Comparison of ENCODE assay signal across 1 cellular context in genomic region chr14:24271134-24271833, GRCh38.
TF ChIP-seq lines count a peak whose summit lies in the region.

TSS of gene RABGGTA (minus strand) at chr14:24271597. CDS start at chr14:24271115, 482 bp downstream.

TF ChIP-seq in HepG2, 621 proteins besides CTCF, POLR2A, EP300 and RAD21 (continued from another document and continues in another):
- peak; percentile 100 for TF ChIP-seq BCL3 (CRISPR knock-in tag; IDR thresholded peaks at IDR 0.05)
- TF ChIP-seq ZFP62 (CRISPR knock-in tag; IDR thresholded peaks at IDR 0.05) = peak; percentile 96; the same call in 1 of the 2 replicates
- peak; percentile 94 for TF ChIP-seq GZF1 (CRISPR knock-in tag; IDR thresholded peaks at IDR 0.05)
- TF ChIP-seq HDAC2 (CRISPR knock-in tag; IDR thresholded peaks at IDR 0.05) = peak; percentile 97
- no peak; the same call in 1 of the 2 replicates for TF ChIP-seq ZMAT5 (CRISPR knock-in tag; IDR thresholded peaks at IDR 0.05; ENCODE audit: borderline replicate concordance, low read depth)
- TF ChIP-seq RARA (CRISPR knock-in tag; IDR thresholded peaks at IDR 0.05) = peak; percentile 60
- TF ChIP-seq MXD3 (CRISPR knock-in tag; IDR thresholded peaks at IDR 0.05) = peak; percentile 99
- TF ChIP-seq PAF1 (CRISPR knock-in tag; IDR thresholded peaks at IDR 0.05) = peak; percentile 33; the same call in 1 of the 2 replicates
- TF ChIP-seq PAWR (CRISPR knock-in tag; IDR thresholded peaks at IDR 0.05; ENCODE audit: borderline replicate concordance) = peak; percentile 42; the same call in 1 of the 2 replicates
- TF ChIP-seq KLF12 (CRISPR knock-in tag; IDR thresholded peaks at IDR 0.05; ENCODE audit: borderline replicate concordance) = peak; percentile 100
- peak; percentile 99 for TF ChIP-seq KLF6 (CRISPR knock-in tag; IDR thresholded peaks at IDR 0.05)
- TF ChIP-seq ZBTB49 (CRISPR knock-in tag; IDR thresholded peaks at IDR 0.05; ENCODE audit: borderline replicate concordance) = peak; percentile 52
- TF ChIP-seq ZNF362 (CRISPR knock-in tag; IDR thresholded peaks at IDR 0.05; ENCODE audit: borderline replicate concordance) = no peak; the same call in 1 of the 2 replicates
- TF ChIP-seq ZNF138 (CRISPR knock-in tag; IDR thresholded peaks at IDR 0.05; ENCODE audit: low read depth) = peak; percentile 98
- TF ChIP-seq ZFP36 (IDR thresholded peaks at IDR 0.05; ENCODE audit: borderline replicate concordance, low read depth, low read length, partially characterized antibody) = no peak
- peak; percentile 98 for TF ChIP-seq KDM4B (CRISPR knock-in tag; IDR thresholded peaks at IDR 0.05)
- no peak for TF ChIP-seq BCLAF1 (IDR thresholded peaks at IDR 0.05)
- peak; percentile 96; the same call in 1 of the 2 replicates for TF ChIP-seq THYN1 (CRISPR knock-in tag; IDR thresholded peaks at IDR 0.05; ENCODE audit: borderline replicate concordance, low read depth)
- TF ChIP-seq ZNF576 (CRISPR knock-in tag; IDR thresholded peaks at IDR 0.05) = peak; percentile 85
- TF ChIP-seq HMG20B (CRISPR knock-in tag; conservative IDR thresholded peaks at IDR 0.05) = peak; percentile 85
- TF ChIP-seq ZNF784 (CRISPR knock-in tag; IDR thresholded peaks at IDR 0.05; ENCODE audit: borderline replicate concordance) = peak; percentile 98
- TF ChIP-seq MIER2 (CRISPR knock-in tag; IDR thresholded peaks at IDR 0.05) = peak; percentile 91
- TF ChIP-seq SATB2 (CRISPR knock-in tag; IDR thresholded peaks at IDR 0.05) = peak; percentile 99
- peak; percentile 91 for TF ChIP-seq SKIL (CRISPR knock-in tag; IDR thresholded peaks at IDR 0.05; ENCODE audit: borderline replicate concordance)
- TF ChIP-seq POLR2G (IDR thresholded peaks at IDR 0.05; ENCODE audit: low read depth, low read length) = peak; percentile 100
- TF ChIP-seq GATA4 (IDR thresholded peaks at IDR 0.05; ENCODE audit: borderline replicate concordance, low read depth) = peak; percentile 76
- no peak for TF ChIP-seq NFE2 (CRISPR knock-in tag; IDR thresholded peaks at IDR 0.05)
- no peak; the same call in 1 of the 2 replicates for TF ChIP-seq RNF219 (CRISPR knock-in tag; IDR thresholded peaks at IDR 0.05)
- peak; percentile 96; the same call in 1 of the 2 replicates for TF ChIP-seq ZKSCAN8 (CRISPR knock-in tag; IDR thresholded peaks at IDR 0.05; ENCODE audit: borderline replicate concordance)
- no peak; the same call in 1 of the 2 replicates for TF ChIP-seq AKNA (CRISPR knock-in tag; IDR thresholded peaks at IDR 0.05; ENCODE audit: borderline replicate concordance)
- peak; percentile 60 for TF ChIP-seq STAG1 (CRISPR knock-in tag; IDR thresholded peaks at IDR 0.05)
- peak; percentile 76 for TF ChIP-seq SP2 (CRISPR knock-in tag; IDR thresholded peaks at IDR 0.05)
- TF ChIP-seq ZNF17 (CRISPR knock-in tag; IDR thresholded peaks at IDR 0.05) = peak; percentile 56; the same call in 1 of the 2 replicates
- peak; percentile 95 for TF ChIP-seq ZNF296 (CRISPR knock-in tag; conservative IDR thresholded peaks at IDR 0.05)
- peak; percentile 95 for TF ChIP-seq TP53 (CRISPR knock-in tag; conservative IDR thresholded peaks at IDR 0.05)
- no peak for TF ChIP-seq GRHL1 (CRISPR knock-in tag; conservative IDR thresholded peaks at IDR 0.05)
- TF ChIP-seq SP4 (CRISPR knock-in tag; IDR thresholded peaks at IDR 0.05) = peak; percentile 99
- peak; percentile 90 for TF ChIP-seq NAIF1 (CRISPR knock-in tag; IDR thresholded peaks at IDR 0.05; ENCODE audit: borderline replicate concordance)
